Comparison of ENCODE assay signal across 14 cellular contexts in genomic region chr5:141729387-141730006, GRCh38. TPM values are rescaled to one million over a fixed set of nuclear protein-coding genes. Genes with fewer than 3 reads are reported as not detected.
DNase-seq lines count a peak whose midpoint lies in the region.
"Had no signal": no experiment of that assay in that cellular context is flagged by ENCODE, and none has a peak within 500 bp of the region (broad histone marks: within the 10 kb centered on the region; RNA-seq: fewer than 3 reads in every experiment).

No MANE protein-coding gene starts in this region.

- peak overlapping the region; percentile 31 for H3K56ac ChIP-seq in mesendoderm (ENCODE audit: low read length)

- no peak overlapping the region for H2BK15ac ChIP-seq in mesendoderm (replicated peaks; ENCODE audit: low read depth)

- H3K36me3 ChIP-seq in H7 (replicated peaks; ENCODE audit: control insufficient read depth, insufficient read depth, low read length) (no peaks in the 10 kb centered on the region), mesendoderm (ENCODE audit: control insufficient read depth, insufficient read depth, low read length) (no peaks in the 10 kb centered on the region)
- H3K36me3 ChIP-seq: Peyer's patch had no signal

- H2BK5ac ChIP-seq in mesendoderm (ENCODE audit: low read length), result no peak overlapping the region

- H3K79me1 ChIP-seq in mesendoderm (ENCODE audit: low read length), result no peaks in the 10 kb centered on the region

- no peak overlapping the region for H3K9ac ChIP-seq in mesendoderm (ENCODE audit: low read length)

- WGBS in mesendoderm (ENCODE audit: extremely low coverage, insufficient coverage, low lambda C conversion rate), result no CpG with 5 or more reads among the region's 6 CpGs

- H2BK120ac ChIP-seq in mesendoderm (ENCODE audit: low read depth, low read length), result no peak overlapping the region

- peak overlapping the region; percentile 11 for H3K18ac ChIP-seq in mesendoderm (ENCODE audit: low read length)

- no peak overlapping the region for H4K8ac ChIP-seq in mesendoderm (ENCODE audit: low read depth, low read length)

- H3K4me1 ChIP-seq in mesendoderm (ENCODE audit: control insufficient read depth, low read depth, low read length), result peaks cover 2% of the 10 kb centered on the region
- H3K4me1 ChIP-seq: Peyer's patch had no signal

- no peak overlapping the region for H4K5ac ChIP-seq in mesendoderm (ENCODE audit: low read length)

- no peaks in the 10 kb centered on the region for H3K79me2 ChIP-seq in mesendoderm (ENCODE audit: control insufficient read depth, insufficient read depth, low read length)

- H3K4ac ChIP-seq in mesendoderm (ENCODE audit: low read depth, low read length), result no peak overlapping the region

- H3K27me3 ChIP-seq in H7 (ENCODE audit: control insufficient read depth, insufficient read depth, low read length) (no peaks in the 10 kb centered on the region), mesendoderm (ENCODE audit: insufficient read depth, low read length, poor library complexity) (no peaks in the 10 kb centered on the region)
- H3K27me3 ChIP-seq: Peyer's patch had no signal

- peak; percentile 10 for DNase-seq in H7
- DNase-seq in anterior cingulate cortex (lab: John Stamatoyannopoulos, UW), result peak in 44 of 58 donors; percentile 13 to 88 (median 46)
- peak; percentile 73 for DNase-seq in mesendoderm
- no peak for DNase-seq in NCI-H748 (lab: John Stamatoyannopoulos, UW; ENCODE audit: unreplicated experiment)
- DNase-seq in NCI-H128 (lab: John Stamatoyannopoulos, UW; ENCODE audit: unreplicated experiment), result no peak
- no peak for DNase-seq in NCI-H1417 (lab: John Stamatoyannopoulos, UW)
- no peak for DNase-seq in NCI-H2227 (lab: John Stamatoyannopoulos, UW; ENCODE audit: unreplicated experiment)
- DNase-seq: KBM-7, NCI-H1048, NCI-H187, NCI-H2171, NCI-H82, Peyer's patch, SHP77 had no signal

- H3K27ac ChIP-seq in mesendoderm (ENCODE audit: low read depth, low read length), result peak overlapping the region; percentile 17
- H3K27ac ChIP-seq: Peyer's patch had no signal

- H3K4me2 ChIP-seq in mesendoderm (ENCODE audit: low read length), result no peak overlapping the region

- H2AK5ac ChIP-seq in mesendoderm (ENCODE audit: low read length), result no peak overlapping the region

- H3K23ac ChIP-seq in mesendoderm (ENCODE audit: low read length), result no peak overlapping the region

- no peak overlapping the region for H3K4me3 ChIP-seq in H7 (ENCODE audit: insufficient read depth, low read depth, low read length)
- no peak overlapping the region for H3K4me3 ChIP-seq in mesendoderm (ENCODE audit: low read length)
- H3K4me3 ChIP-seq: Peyer's patch had no signal

RNA-seq across cellular contexts. Expression of gene ARAP3, which starts 47.5 kb away (rescaled TPM):
- 19.3 and 23.8 TPM in 2 replicates for total RNA-seq in H7 (2014; rRNA removed; shearing (Covaris generic))
- 8.7 TPM for polyA plus RNA-seq in mesendoderm (2013, experiment 1 of 2)
- polyA plus RNA-seq in mesendoderm (2013, experiment 2 of 2), result 8.7 TPM

Comparison
In these comparisons a context has a peak if more than half of its experiments do, and no peak if none do; other contexts are left out.
1. DNase-seq: peak in H7 (single experiment), anterior cingulate cortex (44 of 58) and mesendoderm (single experiment); none in NCI-H748 (single experiment), NCI-H128 (single experiment), NCI-H1417 (0 of 3) and NCI-H2227 (single experiment).